Comparison of ENCODE assay signal across 1 cellular context in the genomic region with DNA sequence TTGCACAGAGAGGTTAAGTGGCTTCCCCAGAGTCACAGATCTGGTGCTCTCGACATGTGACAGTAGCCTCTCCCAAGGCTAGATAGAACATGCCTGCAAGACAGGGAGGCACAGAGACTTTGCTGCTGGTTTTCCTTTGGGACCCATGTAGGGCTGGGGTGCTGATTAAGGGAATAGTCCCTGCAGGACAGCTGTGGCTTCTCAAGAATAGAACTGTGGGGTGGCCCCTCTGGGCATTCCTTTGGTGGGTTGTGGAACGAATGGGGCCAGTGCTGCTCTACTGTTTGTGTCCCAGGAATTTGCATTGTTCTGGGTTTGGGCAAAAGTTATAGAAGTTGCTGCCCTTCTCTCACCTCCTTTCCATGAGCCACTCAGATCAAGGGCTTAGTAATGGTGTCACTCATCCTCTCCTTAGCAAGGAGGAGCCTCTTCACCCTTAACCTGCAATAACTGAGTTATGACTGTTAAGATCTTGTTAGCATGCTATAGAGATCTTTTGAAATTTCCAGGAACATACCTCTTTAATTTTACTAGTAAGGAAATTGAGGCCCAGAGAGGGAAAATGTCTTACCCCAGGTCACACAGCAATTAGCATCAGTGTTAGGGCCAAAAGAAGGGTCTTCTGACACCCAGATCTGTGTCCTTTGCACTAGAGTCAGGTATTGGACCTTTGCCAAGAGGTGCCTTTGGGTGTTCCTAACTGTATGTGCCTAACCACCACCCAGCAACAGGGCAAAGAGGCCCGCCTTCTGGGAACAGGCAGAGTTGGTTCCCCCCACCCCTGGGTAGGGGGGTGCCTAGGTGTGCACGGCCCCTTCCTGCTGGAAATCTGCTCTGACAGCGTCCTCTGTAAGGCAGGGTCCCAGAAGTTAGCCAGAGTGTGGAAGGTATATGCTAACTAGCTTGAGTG.
TF ChIP-seq lines count a peak whose summit lies in the region.

No MANE protein-coding gene starts in this region.

TF ChIP-seq in SK-N-SH treated with all-trans-retinoic acid at 6 μM for 48 hours, 23 proteins besides CTCF, POLR2A, EP300 and RAD21 (continued from another document):
- TF ChIP-seq, protein P1, sequence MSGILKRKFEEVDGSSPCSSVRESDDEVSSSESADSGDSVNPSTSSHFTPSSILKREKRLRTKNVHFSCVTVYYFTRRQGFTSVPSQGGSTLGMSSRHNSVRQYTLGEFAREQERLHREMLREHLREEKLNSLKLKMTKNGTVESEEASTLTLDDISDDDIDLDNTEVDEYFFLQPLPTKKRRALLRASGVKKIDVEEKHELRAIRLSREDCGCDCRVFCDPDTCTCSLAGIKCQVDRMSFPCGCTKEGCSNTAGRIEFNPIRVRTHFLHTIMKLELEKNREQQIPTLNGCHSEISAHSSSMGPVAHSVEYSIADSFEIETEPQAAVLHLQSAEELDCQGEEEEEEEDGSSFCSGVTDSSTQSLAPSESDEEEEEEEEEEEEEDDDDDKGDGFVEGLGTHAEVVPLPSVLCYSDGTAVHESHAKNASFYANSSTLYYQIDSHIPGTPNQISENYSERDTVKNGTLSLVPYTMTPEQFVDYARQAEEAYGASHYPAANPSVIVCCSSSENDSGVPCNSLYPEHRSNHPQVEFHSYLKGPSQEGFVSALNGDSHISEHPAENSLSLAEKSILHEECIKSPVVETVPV (CRISPR knock-in tag; IDR thresholded peaks at IDR 0.05): no peak
- TF ChIP-seq PPARA (CRISPR knock-in tag; IDR thresholded peaks at IDR 0.05; ENCODE audit: borderline replicate concordance): no peak
- TF ChIP-seq ZNF70 (CRISPR knock-in tag; IDR thresholded peaks at IDR 0.05): no peak
